ENCODE assay signal across 2 cellular contexts in the genomic region with DNA sequence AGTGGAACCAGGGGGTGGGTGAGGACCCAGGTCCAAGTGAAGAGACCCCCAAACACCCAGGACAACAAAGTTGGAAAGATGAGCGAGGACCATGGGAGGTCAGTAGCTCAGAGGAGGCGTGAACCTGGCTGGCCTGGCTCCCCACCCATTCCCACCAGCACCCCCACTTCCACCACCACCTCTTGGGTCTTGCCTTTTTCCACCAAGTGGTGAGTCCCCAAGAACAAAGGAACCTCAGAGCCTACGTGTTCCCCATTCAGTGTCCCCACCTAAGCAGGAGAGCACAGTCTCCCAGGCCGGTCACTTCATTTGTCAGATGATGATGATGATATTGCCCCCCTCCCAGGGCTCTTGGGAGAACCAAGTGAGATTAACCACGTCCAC.
TF ChIP-seq lines count a peak whose summit lies in the region.

No MANE protein-coding gene starts in this region.

TF ChIP-seq in A549, 52 proteins besides CTCF, POLR2A, EP300 and RAD21:
- no peak for TF ChIP-seq HDAC2 (IDR thresholded peaks at IDR 0.05)
- TF ChIP-seq, protein P1, sequence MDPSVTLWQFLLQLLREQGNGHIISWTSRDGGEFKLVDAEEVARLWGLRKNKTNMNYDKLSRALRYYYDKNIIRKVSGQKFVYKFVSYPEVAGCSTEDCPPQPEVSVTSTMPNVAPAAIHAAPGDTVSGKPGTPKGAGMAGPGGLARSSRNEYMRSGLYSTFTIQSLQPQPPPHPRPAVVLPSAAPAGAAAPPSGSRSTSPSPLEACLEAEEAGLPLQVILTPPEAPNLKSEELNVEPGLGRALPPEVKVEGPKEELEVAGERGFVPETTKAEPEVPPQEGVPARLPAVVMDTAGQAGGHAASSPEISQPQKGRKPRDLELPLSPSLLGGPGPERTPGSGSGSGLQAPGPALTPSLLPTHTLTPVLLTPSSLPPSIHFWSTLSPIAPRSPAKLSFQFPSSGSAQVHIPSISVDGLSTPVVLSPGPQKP (IDR thresholded peaks at IDR 0.05; ENCODE audit: low read depth, low read length), result no peak
- TF ChIP-seq CBX8 (IDR thresholded peaks at IDR 0.05), result no peak
- TF ChIP-seq, protein P2, sequence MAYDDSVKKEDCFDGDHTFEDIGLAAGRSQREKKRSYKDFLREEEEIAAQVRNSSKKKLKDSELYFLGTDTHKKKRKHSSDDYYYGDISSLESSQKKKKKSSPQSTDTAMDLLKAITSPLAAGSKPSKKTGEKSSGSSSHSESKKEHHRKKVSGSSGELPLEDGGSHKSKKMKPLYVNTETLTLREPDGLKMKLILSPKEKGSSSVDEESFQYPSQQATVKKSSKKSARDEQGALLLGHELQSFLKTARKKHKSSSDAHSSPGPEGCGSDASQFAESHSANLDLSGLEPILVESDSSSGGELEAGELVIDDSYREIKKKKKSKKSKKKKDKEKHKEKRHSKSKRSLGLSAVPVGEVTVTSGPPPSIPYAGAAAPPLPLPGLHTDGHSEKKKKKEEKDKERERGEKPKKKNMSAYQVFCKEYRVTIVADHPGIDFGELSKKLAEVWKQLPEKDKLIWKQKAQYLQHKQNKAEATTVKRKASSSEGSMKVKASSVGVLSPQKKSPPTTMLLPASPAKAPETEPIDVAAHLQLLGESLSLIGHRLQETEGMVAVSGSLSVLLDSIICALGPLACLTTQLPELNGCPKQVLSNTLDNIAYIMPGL (CRISPR knock-in tag; IDR thresholded peaks at IDR 0.05; ENCODE audit: borderline replicate concordance), result no peak
- TF ChIP-seq PHF8 (IDR thresholded peaks at IDR 0.05; ENCODE audit: borderline replicate concordance, low read depth), result no peak
- TF ChIP-seq JUNB (IDR thresholded peaks at IDR 0.05), result no peak
- TF ChIP-seq, protein P3, sequence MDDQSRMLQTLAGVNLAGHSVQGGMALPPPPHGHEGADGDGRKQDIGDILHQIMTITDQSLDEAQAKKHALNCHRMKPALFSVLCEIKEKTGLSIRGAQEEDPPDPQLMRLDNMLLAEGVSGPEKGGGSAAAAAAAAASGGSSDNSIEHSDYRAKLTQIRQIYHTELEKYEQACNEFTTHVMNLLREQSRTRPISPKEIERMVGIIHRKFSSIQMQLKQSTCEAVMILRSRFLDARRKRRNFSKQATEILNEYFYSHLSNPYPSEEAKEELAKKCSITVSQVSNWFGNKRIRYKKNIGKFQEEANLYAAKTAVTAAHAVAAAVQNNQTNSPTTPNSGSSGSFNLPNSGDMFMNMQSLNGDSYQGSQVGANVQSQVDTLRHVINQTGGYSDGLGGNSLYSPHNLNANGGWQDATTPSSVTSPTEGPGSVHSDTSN (IDR thresholded peaks at IDR 0.05), result no peak
- TF ChIP-seq CBX2 (IDR thresholded peaks at IDR 0.05; ENCODE audit: borderline replicate concordance, low read depth), result no peak
- no peak for TF ChIP-seq RNF2 (IDR thresholded peaks at IDR 0.05; ENCODE audit: borderline replicate concordance, low read depth)
- TF ChIP-seq ZSCAN20 (CRISPR knock-in tag; IDR thresholded peaks at IDR 0.05), result no peak
- no peak for TF ChIP-seq POLR2AphosphoS2 (conservative IDR thresholded peaks at IDR 0.05; ENCODE audit: low read length)
- TF ChIP-seq, protein P4, sequence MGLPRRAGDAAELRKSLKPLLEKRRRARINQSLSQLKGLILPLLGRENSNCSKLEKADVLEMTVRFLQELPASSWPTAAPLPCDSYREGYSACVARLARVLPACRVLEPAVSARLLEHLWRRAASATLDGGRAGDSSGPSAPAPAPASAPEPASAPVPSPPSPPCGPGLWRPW (IDR thresholded peaks at IDR 0.05), result no peak
- TF ChIP-seq CHD4 (IDR thresholded peaks at IDR 0.05; ENCODE audit: borderline replicate concordance), result no peak
- TF ChIP-seq ZFP36 (IDR thresholded peaks at IDR 0.05; ENCODE audit: borderline replicate concordance, partially characterized antibody), result no peak
TF ChIP-seq in A549: peak in this region for 0.

TF ChIP-seq in GM12878, 131 proteins besides CTCF, POLR2A, EP300 and RAD21:
- TF ChIP-seq, protein P5, sequence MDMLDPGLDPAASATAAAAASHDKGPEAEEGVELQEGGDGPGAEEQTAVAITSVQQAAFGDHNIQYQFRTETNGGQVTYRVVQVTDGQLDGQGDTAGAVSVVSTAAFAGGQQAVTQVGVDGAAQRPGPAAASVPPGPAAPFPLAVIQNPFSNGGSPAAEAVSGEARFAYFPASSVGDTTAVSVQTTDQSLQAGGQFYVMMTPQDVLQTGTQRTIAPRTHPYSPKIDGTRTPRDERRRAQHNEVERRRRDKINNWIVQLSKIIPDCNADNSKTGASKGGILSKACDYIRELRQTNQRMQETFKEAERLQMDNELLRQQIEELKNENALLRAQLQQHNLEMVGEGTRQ (IDR thresholded peaks at IDR 0.05; ENCODE audit: borderline replicate concordance, low read depth, low read length), result no peak
- no peak for TF ChIP-seq HDAC2 (IDR thresholded peaks at IDR 0.05)
